In the genomic region with DNA sequence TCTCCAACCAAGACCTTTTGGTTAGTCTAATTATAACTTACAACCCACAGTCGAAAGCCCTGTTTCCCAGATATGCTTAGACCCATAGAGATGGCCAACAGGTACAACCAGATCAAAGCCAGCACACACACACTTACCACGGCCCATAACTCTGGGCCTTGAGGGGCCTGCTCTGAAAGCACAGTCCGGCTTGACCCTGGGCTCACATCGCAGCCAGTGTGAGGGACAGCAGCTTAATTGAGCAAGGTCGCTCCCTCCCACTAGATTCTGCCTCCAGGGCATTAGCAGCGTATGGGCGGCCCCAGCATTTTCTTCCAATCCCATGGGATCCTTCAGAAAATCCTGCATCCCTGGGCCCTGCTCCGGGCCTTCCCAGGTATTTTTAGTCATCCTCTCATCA, we compare ENCODE assay signal across 13 cellular contexts.
"Had no signal": no experiment of that assay in that cellular context is flagged by ENCODE, and none has a peak within 500 bp of the region (broad histone marks: within the 10 kb centered on the region; RNA-seq: fewer than 3 reads in every experiment).

No MANE protein-coding gene starts in this region.

- H3K27me3 ChIP-seq: neural progenitor cell, pancreas, transverse colon had no signal

- H3K9me3 Mint-ChIP-seq: activated B cell treated with CpG ODN at 0.5 μM for 24 hours; activated CD8-positive, alpha-beta T cell treated with anti-CD3 and anti-CD28 coated beads for 36 hours; activated naive CD8-positive, alpha-beta T cell treated with anti-CD3 and anti-CD28 coated beads for 36 hours; activated T-cell treated with anti-CD3 and anti-CD28 coated beads, Interleukin-2, amount 50 U/mL, for 4 hours; stimulated activated memory B cell treated with anti-CD40 and anti-IgM and Interleukin-4, amounts not matched to agents 10 μg/mL and 1 μg/mL and 100 μg/mL, for 72 hours had no signal

- H3K4me1 ChIP-seq: pancreas had no signal

- H3K4me3 ChIP-seq: neural progenitor cell, pancreas, transverse colon had no signal

- FAIRE-seq: keratinocyte, pancreas had no signal

- H3K4me3 Mint-ChIP-seq: activated B cell treated with CpG ODN at 0.5 μM for 24 hours; activated CD8-positive, alpha-beta T cell treated with anti-CD3 and anti-CD28 coated beads for 36 hours; activated naive CD8-positive, alpha-beta T cell treated with anti-CD3 and anti-CD28 coated beads for 36 hours; activated T-cell treated with anti-CD3 and anti-CD28 coated beads, Interleukin-2, amount 50 U/mL, for 4 hours; neural progenitor cell; stimulated activated memory B cell treated with anti-CD40 and anti-IgM and Interleukin-4, amounts not matched to agents 10 μg/mL and 1 μg/mL and 100 μg/mL, for 72 hours; T-helper 17 cell had no signal

- H3K27ac ChIP-seq: neural progenitor cell, pancreas, transverse colon had no signal

- ATAC-seq: activated CD8-positive, alpha-beta T cell treated with anti-CD3 and anti-CD28 coated beads for 36 hours; activated T-cell treated with anti-CD3 and anti-CD28 coated beads, Interleukin-2, amount 50 U/mL, for 4 hours; esophagus mucosa; pancreas; stimulated activated memory B cell treated with anti-CD40 and anti-IgM and Interleukin-4, amounts not matched to agents 10 μg/mL and 1 μg/mL and 100 μg/mL, for 72 hours; T-helper 17 cell had no signal

- H3K9me3 ChIP-seq: pancreas, transverse colon had no signal

- DNase-seq: activated B cell treated with CpG ODN at 0.5 μM for 24 hours; activated CD4-positive, alpha-beta T cell treated with anti-CD3 and anti-CD28 coated beads for 48 hours; activated CD8-positive, alpha-beta T cell treated with anti-CD3 and anti-CD28 coated beads for 36 hours; activated naive CD8-positive, alpha-beta T cell treated with anti-CD3 and anti-CD28 coated beads for 36 hours; activated T-cell treated with anti-CD3 and anti-CD28 coated beads, Interleukin-2, amount 50 U/mL, for 4 hours; pancreas; stimulated activated CD4-positive, alpha-beta T cell treated with anti-CD3 and anti-CD28 coated beads, Interleukin-2, amount 100 ng/mL, for 48 hours; T-helper 17 cell; transverse colon had no signal

- H3K36me3 Mint-ChIP-seq: activated naive CD8-positive, alpha-beta T cell treated with anti-CD3 and anti-CD28 coated beads for 36 hours; stimulated activated memory B cell treated with anti-CD40 and anti-IgM and Interleukin-4, amounts not matched to agents 10 μg/mL and 1 μg/mL and 100 μg/mL, for 72 hours had no signal

- H3K27ac Mint-ChIP-seq: activated B cell treated with CpG ODN at 0.5 μM for 24 hours; activated CD8-positive, alpha-beta T cell treated with anti-CD3 and anti-CD28 coated beads for 36 hours; activated naive CD8-positive, alpha-beta T cell treated with anti-CD3 and anti-CD28 coated beads for 36 hours; neural progenitor cell; stimulated activated memory B cell treated with anti-CD40 and anti-IgM and Interleukin-4, amounts not matched to agents 10 μg/mL and 1 μg/mL and 100 μg/mL, for 72 hours; T-helper 17 cell had no signal

- H3K4me1 Mint-ChIP-seq: activated B cell treated with CpG ODN at 0.5 μM for 24 hours; stimulated activated memory B cell treated with anti-CD40 and anti-IgM and Interleukin-4, amounts not matched to agents 10 μg/mL and 1 μg/mL and 100 μg/mL, for 72 hours had no signal

- H3K36me3 ChIP-seq: neural progenitor cell, pancreas, transverse colon had no signal
